ENCODE assay signal across 1 cellular context in the genomic region with DNA sequence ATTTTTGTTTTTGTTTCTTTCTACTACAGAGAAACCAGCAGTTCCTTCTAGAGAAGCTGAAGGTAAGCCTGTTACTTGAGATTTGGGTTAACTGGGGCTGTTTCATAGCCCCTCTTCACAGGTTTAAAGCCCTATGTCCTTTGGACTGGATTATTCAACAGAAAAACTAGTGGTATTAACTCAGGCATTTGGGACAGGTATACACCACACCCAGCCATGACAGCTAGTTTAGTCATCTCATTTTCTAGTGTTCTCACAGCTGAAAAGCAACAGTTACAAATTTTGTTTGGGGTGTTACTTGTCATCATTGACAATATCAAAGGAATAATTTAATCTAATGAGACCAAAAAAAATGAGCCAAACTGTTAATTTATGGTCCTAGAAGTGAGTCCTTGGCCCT.
TF ChIP-seq lines count a peak whose summit lies in the region.

No MANE protein-coding gene starts in this region.

TF ChIP-seq in HCT116, 20 proteins besides CTCF, POLR2A, EP300 and RAD21:
- TF ChIP-seq JUND (IDR thresholded peaks at IDR 0.05) (peak; percentile 32; the same call in 1 of the 2 replicates), SIN3A (IDR thresholded peaks at IDR 0.05; ENCODE audit: low read depth) (no peak), CBX3 (IDR thresholded peaks at IDR 0.05; ENCODE audit: low read depth) (no peak), ZNF274 (IDR thresholded peaks at IDR 0.05; ENCODE audit: low read depth, low read length) (no peak), EZH2phosphoT487 (IDR thresholded peaks at IDR 0.05; ENCODE audit: borderline replicate concordance) (no peak), EZH2 (IDR thresholded peaks at IDR 0.05) (no peak), ZFX (IDR thresholded peaks at IDR 0.05) (no peak), SRF (IDR thresholded peaks at IDR 0.05; ENCODE audit: low read depth) (no peak), CEBPB (IDR thresholded peaks at IDR 0.05; ENCODE audit: low read depth) (no peak), FOSL1 (IDR thresholded peaks at IDR 0.05; ENCODE audit: low read depth) (peak; percentile 53)
- TF ChIP-seq, protein P1, sequence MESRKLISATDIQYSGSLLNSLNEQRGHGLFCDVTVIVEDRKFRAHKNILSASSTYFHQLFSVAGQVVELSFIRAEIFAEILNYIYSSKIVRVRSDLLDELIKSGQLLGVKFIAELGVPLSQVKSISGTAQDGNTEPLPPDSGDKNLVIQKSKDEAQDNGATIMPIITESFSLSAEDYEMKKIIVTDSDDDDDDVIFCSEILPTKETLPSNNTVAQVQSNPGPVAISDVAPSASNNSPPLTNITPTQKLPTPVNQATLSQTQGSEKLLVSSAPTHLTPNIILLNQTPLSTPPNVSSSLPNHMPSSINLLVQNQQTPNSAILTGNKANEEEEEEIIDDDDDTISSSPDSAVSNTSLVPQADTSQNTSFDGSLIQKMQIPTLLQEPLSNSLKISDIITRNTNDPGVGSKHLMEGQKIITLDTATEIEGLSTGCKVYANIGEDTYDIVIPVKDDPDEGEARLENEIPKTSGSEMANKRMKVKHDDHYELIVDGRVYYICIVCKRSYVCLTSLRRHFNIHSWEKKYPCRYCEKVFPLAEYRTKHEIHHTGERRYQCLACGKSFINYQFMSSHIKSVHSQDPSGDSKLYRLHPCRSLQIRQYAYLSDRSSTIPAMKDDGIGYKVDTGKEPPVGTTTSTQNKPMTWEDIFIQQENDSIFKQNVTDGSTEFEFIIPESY (IDR thresholded peaks at IDR 0.05; ENCODE audit: extremely low read depth, insufficient replicate concordance, low read length), result no peak
- TF ChIP-seq, protein P2, sequence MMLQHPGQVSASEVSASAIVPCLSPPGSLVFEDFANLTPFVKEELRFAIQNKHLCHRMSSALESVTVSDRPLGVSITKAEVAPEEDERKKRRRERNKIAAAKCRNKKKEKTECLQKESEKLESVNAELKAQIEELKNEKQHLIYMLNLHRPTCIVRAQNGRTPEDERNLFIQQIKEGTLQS (IDR thresholded peaks at IDR 0.05), result no peak
